ENCODE assay signal across 8 cellular contexts in genomic region chr16:55508271-55508921, GRCh38. TPM values are rescaled to one million over a fixed set of nuclear protein-coding genes. Genes with fewer than 3 reads are reported as not detected.
DNase-seq lines count a peak whose midpoint lies in the region; ATAC-seq and TF ChIP-seq lines count a peak whose summit lies in the region.

No MANE protein-coding gene starts in this region.

- H3K9me3 ChIP-seq in SJCRH30 (replicated peaks) (peaks cover 14% of the 10 kb centered on the region), psoas muscle (peaks cover 5% of the 10 kb centered on the region)

- CTCF ChIA-PET in GM10248 (lab: Yijun Ruan, JAX): no interaction called here

- no peak for TF ChIP-seq CTCF in GM10248 (IDR thresholded peaks at IDR 0.05; ENCODE audit: control extremely low read depth, extremely low read depth, low read depth, missing control alignments)
- no peak for TF ChIP-seq CTCF in foreskin fibroblast (IDR thresholded peaks at IDR 0.05; ENCODE audit: low read depth, low read length)
- no peak for TF ChIP-seq CTCF in psoas muscle (IDR thresholded peaks at IDR 0.05)

- POLR2A ChIA-PET in GM10248 (lab: Yijun Ruan, JAX): no interaction called here

- DNase-seq in GM10248 (ENCODE audit: extremely low spot score): peak; percentile 8
- no peak for DNase-seq in SJCRH30
- peak in 1 of 2 donors; percentile 28 for DNase-seq in foreskin fibroblast
- DNase-seq in psoas muscle: no peak
- no peak for DNase-seq in cerebellar nuclear complex (lab: John Stamatoyannopoulos, UW)
- no peak for DNase-seq in kidney tubule cell (ENCODE audit: low spot score)
- DNase-seq in D341Med (ENCODE audit: low spot score): no peak
- DNase-seq in stimulated activated CD4-positive, alpha-beta T cell treated with anti-CD3 and anti-CD28 coated beads, Interleukin-1b, Interleukin-23, amount 100 ng/mL, for 48 hours: no peak

- H3K4me3 ChIP-seq in SJCRH30: peak overlapping the region; percentile 62
- peak overlapping the region; percentile 59 to 64 for H3K4me3 ChIP-seq in foreskin fibroblast (ENCODE audit: low read depth in 1 of 2, low read length in 2 of 2)
- H3K4me3 ChIP-seq in psoas muscle: peak overlapping the region; percentile 67

- intact Hi-C loops in psoas muscle (cut with DNase I): no loop called here

- peaks cover 42% of the 10 kb centered on the region for H3K36me3 ChIP-seq in SJCRH30
- no peaks in the 10 kb centered on the region for H3K36me3 ChIP-seq in psoas muscle (ENCODE audit: insufficient read depth in 1 of 2, low read depth in 1 of 2)

- H3K27me3 ChIP-seq in SJCRH30 (no peaks in the 10 kb centered on the region), psoas muscle (ENCODE audit: insufficient read depth in 3 of 3, low read length in 2 of 3) (no peaks in the 10 kb centered on the region)

- H3K4me1 ChIP-seq in SJCRH30: peaks cover 6% of the 10 kb centered on the region
- peaks cover under 1% of the 10 kb centered on the region for H3K4me1 ChIP-seq in psoas muscle

- ATAC-seq in psoas muscle: peak in 3 of 4 donors; percentile 5 to 16 (median 6)

- 59 to 73% (median 61%) methylated on average over 9 of the region's 9 CpGs for WGBS in psoas muscle, 3 donors

- H3K27ac ChIP-seq in SJCRH30 (no peak overlapping the region), psoas muscle (no peak overlapping the region)

RNA-seq across cellular contexts. Expression of gene LPCAT2, which starts 0.5 kb away (rescaled TPM):
- 16.1 and 16.8 TPM in 2 replicates for total RNA-seq in SJCRH30 (2014; rRNA removed; shearing (Covaris generic))
- total RNA-seq in psoas muscle: 1 to 10 TPM; 2.1 to 4.3 (median 2.9) TPM
- polyA plus RNA-seq in psoas muscle: 1 to 10 TPM; 1.0 to 1.6 (median 1.6) TPM

RNA-seq across cellular contexts. Expression of gene MMP2, which starts 29.4 kb away (rescaled TPM):
- total RNA-seq in SJCRH30 (2014; rRNA removed; shearing (Covaris generic)): 142 and 145 TPM in 2 replicates
- 10 to 100 TPM; 21.7 to 60.9 (median 38.6) TPM for total RNA-seq in psoas muscle
- polyA plus RNA-seq in psoas muscle: 10 to 100 TPM; 16.0 to 23.2 (median 16.1) TPM

RNA-seq across cellular contexts. Expression of gene CAPNS2, which starts 58.1 kb away (rescaled TPM):
- 0.13 TPM in 1 of 2 replicates, not detected in the other for total RNA-seq in SJCRH30 (2014; rRNA removed; shearing (Covaris generic))
- under 1 TPM in 1 of 4 donors, not detected in 3; 0.38 TPM for total RNA-seq in psoas muscle
- under 1 TPM in 1 of 3 donors, not detected in 2; 0.04 TPM for polyA plus RNA-seq in psoas muscle
